Comparison of ENCODE assay signal across 10 cellular contexts in the genomic region with DNA sequence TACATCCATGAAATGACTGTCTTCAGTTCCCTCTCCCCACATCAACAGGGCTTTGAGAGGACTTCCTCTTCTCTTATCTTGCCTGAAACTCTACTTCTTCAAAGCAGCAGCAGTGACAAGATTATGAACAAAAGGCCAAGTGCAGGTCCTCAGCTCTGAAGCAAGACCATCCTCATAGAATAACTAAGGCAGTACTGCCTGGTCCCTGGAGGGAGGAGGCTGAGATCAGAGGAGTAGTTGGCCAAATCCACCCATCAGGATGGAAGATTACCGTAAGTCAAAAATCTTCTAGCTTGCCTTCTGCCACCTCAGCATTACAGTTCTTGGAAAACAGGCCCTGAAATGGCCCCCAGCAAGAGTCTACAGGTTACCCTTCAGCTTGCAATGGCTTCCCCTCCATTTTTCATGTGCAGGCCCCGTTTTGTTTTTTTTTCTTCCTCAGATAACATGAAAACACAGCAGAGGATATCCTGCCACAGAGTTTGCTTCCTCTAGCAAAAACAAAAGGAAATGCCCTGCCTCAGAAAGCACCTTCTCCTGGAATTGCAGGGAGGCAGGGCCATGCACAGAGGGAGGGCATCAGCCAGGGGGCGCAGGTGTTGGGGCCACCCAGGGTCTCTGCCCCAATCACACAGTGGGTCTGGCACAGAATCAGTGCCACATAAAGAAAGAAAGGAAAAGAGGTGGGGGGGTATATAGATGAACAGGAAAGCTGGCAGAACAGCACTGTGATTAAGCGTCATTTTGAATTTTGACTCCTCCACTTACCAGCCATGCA. TPM values are rescaled to one million over a fixed set of nuclear protein-coding genes. Genes with fewer than 3 reads are reported as not detected.
DNase-seq lines count a peak whose midpoint lies in the region; ATAC-seq and TF ChIP-seq lines count a peak whose summit lies in the region.
"Had no signal": no experiment of that assay in that cellular context is flagged by ENCODE, and none has a peak within 500 bp of the region (broad histone marks: within the 10 kb centered on the region; RNA-seq: fewer than 3 reads in every experiment).

No MANE protein-coding gene starts in this region.

- H3K36me3 ChIP-seq in CD4-positive, CD25-positive, alpha-beta regulatory T cell (ENCODE audit: control insufficient read depth, insufficient read depth, low read length): peaks cover 9% of the 10 kb centered on the region
- H3K36me3 ChIP-seq in lung (ENCODE audit: control insufficient read depth in 2 of 2, insufficient read depth in 2 of 2, low read length in 2 of 2): peaks cover 3 to 9% of the 10 kb centered on the region in 2 donors
- no peaks in the 10 kb centered on the region for H3K36me3 ChIP-seq in HAP-1 (replicated peaks)

- H3K4me3 Mint-ChIP-seq in CD4-positive, CD25-positive, alpha-beta regulatory T cell: peak overlapping the region; percentile 24 to 83 (median 72)
- H3K4me3 Mint-ChIP-seq in activated T-helper 2 cell treated with anti-CD3 and anti-CD28 coated beads, Interferon-gamma antibody, Interleukin-2, Interleukin-4, amounts not matched to agents 10 μg/mL and 5 μg/mL and 100 μg/mL, durations not matched to agents 14 hours and 24 hours and 36 hours (ENCODE audit: low read depth): no peak overlapping the region

- intact Hi-C loops in activated T-helper 2 cell treated with anti-CD3 and anti-CD28 coated beads, Interferon-gamma antibody, Interleukin-2, Interleukin-4, amounts not matched to agents 10 μg/mL and 5 μg/mL and 100 μg/mL, durations not matched to agents 14 hours and 24 hours and 36 hours (cut with micrococcal nuclease): loop anchor here (1.0 to 2.0 kb wide), 2 partner anchors 30 to 41 kb away; a partner anchor contains a TSS

- no peaks in the 10 kb centered on the region for H3K27me3 Mint-ChIP-seq in CD4-positive, CD25-positive, alpha-beta regulatory T cell
- no peaks in the 10 kb centered on the region for H3K27me3 Mint-ChIP-seq in activated T-helper 2 cell treated with anti-CD3 and anti-CD28 coated beads, Interferon-gamma antibody, Interleukin-2, Interleukin-4, amounts not matched to agents 10 μg/mL and 5 μg/mL and 100 μg/mL, durations not matched to agents 14 hours and 24 hours and 36 hours (ENCODE audit: low read depth)

- peak overlapping the region; percentile 58 for H3K4me3 ChIP-seq in CD4-positive, CD25-positive, alpha-beta regulatory T cell (ENCODE audit: low read depth, low read length)
- H3K4me3 ChIP-seq in NB4 (ENCODE audit: low read depth, low read length) (no peak overlapping the region), lung (no peak overlapping the region), HAP-1 (no peak overlapping the region)

- H3K4me1 Mint-ChIP-seq in CD4-positive, CD25-positive, alpha-beta regulatory T cell: peaks cover 28 to 75% (median 54%) of the 10 kb centered on the region in 4 donors
- H3K4me1 Mint-ChIP-seq in activated T-helper 2 cell treated with anti-CD3 and anti-CD28 coated beads, Interferon-gamma antibody, Interleukin-2, Interleukin-4, amounts not matched to agents 10 μg/mL and 5 μg/mL and 100 μg/mL, durations not matched to agents 14 hours and 24 hours and 36 hours (ENCODE audit: low read depth): peaks cover 21% of the 10 kb centered on the region

- peak overlapping the region; percentile 88 to 98 (median 95) for H3K27ac Mint-ChIP-seq in CD4-positive, CD25-positive, alpha-beta regulatory T cell
- H3K27ac Mint-ChIP-seq in activated T-helper 2 cell treated with anti-CD3 and anti-CD28 coated beads, Interferon-gamma antibody, Interleukin-2, Interleukin-4, amounts not matched to agents 10 μg/mL and 5 μg/mL and 100 μg/mL, durations not matched to agents 14 hours and 24 hours and 36 hours: peak overlapping the region; percentile 75

- peak; percentile 65 to 68 for ATAC-seq in CD4-positive, CD25-positive, alpha-beta regulatory T cell (ENCODE audit: low read depth in 2 of 2)
- no peak for ATAC-seq in lung (ENCODE audit: insufficient read depth, low FRiP score)
- no peak for ATAC-seq in GM19455 (IDR thresholded peaks at IDR 0.05; ENCODE audit: unreplicated experiment)
- no peak for ATAC-seq in HG03571 (IDR thresholded peaks at IDR 0.05; ENCODE audit: unreplicated experiment)

- in situ Hi-C loops in HAP-1 (cut with MboI; ENCODE audit: low sequenced_read_pairs): no loop called here

- WGBS in lung, 2 donors: 35 to 49% methylated on average over 4 of the region's 4 CpGs

- TF ChIP-seq CTCF in NB4 (IDR thresholded peaks at IDR 0.05; ENCODE audit: low read depth, low read length): no peak
- TF ChIP-seq CTCF in lung (IDR thresholded peaks at IDR 0.05; ENCODE audit: control extremely low read depth, extremely low read depth): no peak

- TF ChIP-seq POLR2A in NB4 (IDR thresholded peaks at IDR 0.05; ENCODE audit: extremely low read depth, insufficient read length): no peak

- H3K27ac ChIP-seq in CD4-positive, CD25-positive, alpha-beta regulatory T cell (ENCODE audit: insufficient read depth, low read length, poor library complexity, severe bottlenecking): peak overlapping the region; percentile 60
- H3K27ac ChIP-seq in lung (ENCODE audit: low read depth in 1 of 2, low read length in 1 of 2): peak overlapping the region; percentile 5 to 50

- H3K4me1 ChIP-seq in CD4-positive, CD25-positive, alpha-beta regulatory T cell (ENCODE audit: control insufficient read depth, insufficient read depth, low read length, poor library complexity, severe bottlenecking): peaks cover 38% of the 10 kb centered on the region
- H3K4me1 ChIP-seq in lung (ENCODE audit: control insufficient read depth in 2 of 2, insufficient read depth in 2 of 2, low read length in 2 of 2): peaks cover 9 to 15% of the 10 kb centered on the region in 2 donors
- no peaks in the 10 kb centered on the region for H3K4me1 ChIP-seq in HAP-1

- peaks cover 0 to 2% (median 0%) of the 10 kb centered on the region in 7 donors for H3K9me3 Mint-ChIP-seq in CD4-positive, CD25-positive, alpha-beta regulatory T cell
- H3K9me3 Mint-ChIP-seq in activated T-helper 2 cell treated with anti-CD3 and anti-CD28 coated beads, Interferon-gamma antibody, Interleukin-2, Interleukin-4, amounts not matched to agents 10 μg/mL and 5 μg/mL and 100 μg/mL, durations not matched to agents 14 hours and 24 hours and 36 hours: no peaks in the 10 kb centered on the region

- no peaks in the 10 kb centered on the region for H3K27me3 ChIP-seq in CD4-positive, CD25-positive, alpha-beta regulatory T cell (ENCODE audit: control insufficient read depth, insufficient read depth, low read length)
- no peaks in the 10 kb centered on the region for H3K27me3 ChIP-seq in lung (ENCODE audit: control insufficient read depth, insufficient read depth)
- no peaks in the 10 kb centered on the region for H3K27me3 ChIP-seq in HAP-1 (ENCODE audit: low read depth)

- DNase-seq in CD4-positive, CD25-positive, alpha-beta regulatory T cell: peak in 2 of 3 donors; percentile 41 to 84
- DNase-seq in NB4 (ENCODE audit: low read depth): peak; percentile 41
- DNase-seq in activated T-helper 2 cell treated with anti-CD3 and anti-CD28 coated beads, Interferon-gamma antibody, Interleukin-2, Interleukin-4, amounts not matched to agents 10 μg/mL and 5 μg/mL and 100 μg/mL, durations not matched to agents 14 hours and 24 hours and 36 hours (ENCODE audit: low spot score): peak; percentile 12
- DNase-seq in lung (ENCODE audit: low spot score): no peak
- no peak for DNase-seq in HT-29 (ENCODE audit: low spot score)
- DNase-seq in HAP-1 (ENCODE audit: low spot score in 2 of 2): no peak
- DNase-seq: anterior cingulate cortex, RPMI8226 had no signal

- H3K36me3 Mint-ChIP-seq in CD4-positive, CD25-positive, alpha-beta regulatory T cell: peaks cover 72% of the 10 kb centered on the region
- H3K36me3 Mint-ChIP-seq in activated T-helper 2 cell treated with anti-CD3 and anti-CD28 coated beads, Interferon-gamma antibody, Interleukin-2, Interleukin-4, amounts not matched to agents 10 μg/mL and 5 μg/mL and 100 μg/mL, durations not matched to agents 14 hours and 24 hours and 36 hours (ENCODE audit: low read depth): peaks cover 10% of the 10 kb centered on the region

- no peaks in the 10 kb centered on the region for H3K9me3 ChIP-seq in CD4-positive, CD25-positive, alpha-beta regulatory T cell (ENCODE audit: control insufficient read depth in 2 of 2, low read length in 2 of 2)
- H3K9me3 ChIP-seq in lung (ENCODE audit: control insufficient read depth in 2 of 2, insufficient read depth in 1 of 2, low read length in 1 of 2) (peaks cover 0 to 2% of the 10 kb centered on the region in 2 donors), HAP-1 (no peaks in the 10 kb centered on the region)

RNA-seq across cellular contexts. Expression of a gene that starts 40.0 kb away (rescaled TPM):
- 24.4 TPM for total RNA-seq in CD4-positive, CD25-positive, alpha-beta regulatory T cell
- 1 to 10 TPM; 2.8 to 8.6 (median 5.3) TPM for polyA plus RNA-seq in CD4-positive, CD25-positive, alpha-beta regulatory T cell
- total RNA-seq in activated T-helper 2 cell treated with anti-CD3 and anti-CD28 coated beads, Interferon-gamma antibody, Interleukin-2, Interleukin-4, amounts not matched to agents 10 μg/mL and 5 μg/mL and 100 μg/mL, durations not matched to agents 14 hours and 24 hours and 36 hours: 1.7 and 2.3 TPM in 2 replicates
- 10 to 100 TPM in 1 of 2 donors, 1 to 10 TPM in 1; 6.8 to 14.2 TPM for total RNA-seq in lung
- polyA plus RNA-seq in lung: 1 to 10 TPM; 1.0 to 2.0 TPM
- total RNA-seq in HT-29 (2014; rRNA removed; shearing (Covaris generic)): 3.5 and 4.5 TPM in 2 replicates

RNA-seq across cellular contexts. Expression of a gene that starts 58.3 kb away (rescaled TPM):
- total RNA-seq in CD4-positive, CD25-positive, alpha-beta regulatory T cell: 38.1 TPM
- polyA plus RNA-seq in CD4-positive, CD25-positive, alpha-beta regulatory T cell: 10 to 100 TPM; 14.0 to 17.3 (median 15.3) TPM
- total RNA-seq in activated T-helper 2 cell treated with anti-CD3 and anti-CD28 coated beads, Interferon-gamma antibody, Interleukin-2, Interleukin-4, amounts not matched to agents 10 μg/mL and 5 μg/mL and 100 μg/mL, durations not matched to agents 14 hours and 24 hours and 36 hours: 37.2 and 37.5 TPM in 2 replicates
- 10 to 100 TPM; 21.5 to 29.0 TPM for total RNA-seq in lung
- polyA plus RNA-seq in lung: 10 to 100 TPM; 22.0 to 28.2 TPM
- 16.0 and 20.1 TPM in 2 replicates for total RNA-seq in HT-29 (2014; rRNA removed; shearing (Covaris generic))

Comparison
In these comparisons a context has a peak if more than half of its experiments do, and no peak if none do; other contexts are left out.
1. ATAC-seq: peak in CD4-positive, CD25-positive, alpha-beta regulatory T cell (2 of 2); none in lung (single experiment), GM19455 (single experiment) and HG03571 (single experiment).
2. DNase-seq: peak in CD4-positive, CD25-positive, alpha-beta regulatory T cell (2 of 3), NB4 (single experiment) and activated T-helper 2 cell treated with anti-CD3 and anti-CD28 coated beads, Interferon-gamma antibody, Interleukin-2, Interleukin-4, amounts not matched to agents 10 μg/mL and 5 μg/mL and 100 μg/mL, durations not matched to agents 14 hours and 24 hours and 36 hours (single experiment); none in lung (single experiment), HT-29 (single experiment) and HAP-1 (0 of 2).